1 cellular context compared by ENCODE assay signal in genomic region chr7:44212581-44213184, GRCh38.
TF ChIP-seq lines count a peak whose summit lies in the region.

No MANE protein-coding gene starts in this region.

TF ChIP-seq in K562, 482 proteins besides CTCF, POLR2A, EP300 and RAD21:
- no peak for TF ChIP-seq KDM1A (IDR thresholded peaks at IDR 0.05)
- TF ChIP-seq CTCFL (IDR thresholded peaks at IDR 0.05; ENCODE audit: borderline replicate concordance, insufficient read depth, low read depth, low read length, poor library complexity, severe bottlenecking), result no peak
- TF ChIP-seq ATF4 (CRISPR knock-in tag; IDR thresholded peaks at IDR 0.05), result no peak
- TF ChIP-seq ZNF436 (CRISPR knock-in tag; IDR thresholded peaks at IDR 0.05), result no peak
- no peak for TF ChIP-seq REST (CRISPR knock-in tag; IDR thresholded peaks at IDR 0.05; ENCODE audit: low read depth)
- TF ChIP-seq SIN3A (IDR thresholded peaks at IDR 0.05; ENCODE audit: borderline replicate concordance in 2 of 2, control insufficient read depth in 1 of 2, low read depth in 2 of 2, low read length in 2 of 2), result no peak
- no peak for TF ChIP-seq DDX20 (tag; IDR thresholded peaks at IDR 0.05; ENCODE audit: low read depth)
- TF ChIP-seq RCOR1 (IDR thresholded peaks at IDR 0.05; ENCODE audit: borderline replicate concordance in 1 of 2, low read depth in 2 of 2, low read length in 2 of 2), result no peak
- no peak for TF ChIP-seq ADNP (tag; IDR thresholded peaks at IDR 0.05)
- no peak for TF ChIP-seq ZNF354B (CRISPR knock-in tag; IDR thresholded peaks at IDR 0.05)
- no peak for TF ChIP-seq ZNF644 (tag; IDR thresholded peaks at IDR 0.05; ENCODE audit: low read depth)
